In genomic region chr3:77081240-77081661, GRCh38 we compare ENCODE assay signal across 11 cellular contexts. TPM values are rescaled to one million over a fixed set of nuclear protein-coding genes. Genes with fewer than 3 reads are reported as not detected.
DNase-seq lines count a peak whose midpoint lies in the region; ATAC-seq, FAIRE-seq and TF ChIP-seq lines count a peak whose summit lies in the region.
"Had no signal": no experiment of that assay in that cellular context is flagged by ENCODE, and none has a peak within 500 bp of the region (broad histone marks: within the 10 kb centered on the region; RNA-seq: fewer than 3 reads in every experiment).

No MANE protein-coding gene starts in this region.

- no peak for TF ChIP-seq CTCF in foreskin keratinocyte (conservative IDR thresholded peaks at IDR 0.05)

- H3K27ac ChIP-seq in foreskin keratinocyte (no peak overlapping the region), small intestine (ENCODE audit: low read depth in 1 of 2, low read length in 1 of 2) (no peak overlapping the region)
- H3K27ac ChIP-seq: A549 had no signal

- in situ Hi-C loops in KBM-7 (cut with MboI; ENCODE audit: low pct_unique_long_range_greater_than_20kb, low sequenced_read_pairs), result no loop called here

- peak; percentile 2 for DNase-seq in NCI-H1436 (lab: John Stamatoyannopoulos, UW)
- DNase-seq in NCI-H1436 treated with DMSO at 0.1 percent for 48 hours (lab: John Stamatoyannopoulos, UW), result no peak
- DNase-seq in SHP77 (lab: John Stamatoyannopoulos, UW), result peak; percentile 57 to 62
- peak; percentile 94 to 98 for DNase-seq in foreskin keratinocyte
- peak; percentile 89 for DNase-seq in small intestine
- DNase-seq in activated naive CD4-positive, alpha-beta T cell treated with anti-CD3 and anti-CD28 coated beads, Interleukin-2, amount 50 U/mL, for 16 hours, result no peak
- no peak for DNase-seq in NOMO-1 (lab: John Stamatoyannopoulos, UW; ENCODE audit: unreplicated experiment in 2 of 2)
- DNase-seq in KBM-7, result no peak
- DNase-seq: stimulated activated CD4-positive, alpha-beta T cell treated with anti-CD3 and anti-CD28 coated beads, Interleukin-1b, Interleukin-23, amount 100 ng/mL, for 48 hours had no signal

- H3K36me3 ChIP-seq in small intestine (ENCODE audit: control insufficient read depth in 2 of 2, insufficient read depth in 2 of 2, low read length in 2 of 2), result no peaks in the 10 kb centered on the region

- FAIRE-seq in small intestine (lab: Jason Lieb, UNC), result no peak
- FAIRE-seq: A549, GM12878 had no signal

- WGBS in small intestine, 3 donors, result 10 to 30% (median 24%) methylated on average over 3 of the region's 3 CpGs

- H3K27me3 ChIP-seq in foreskin keratinocyte, result no peaks in the 10 kb centered on the region
- no peaks in the 10 kb centered on the region for H3K27me3 ChIP-seq in small intestine (ENCODE audit: control insufficient read depth in 2 of 2, insufficient read depth in 2 of 2, low read length in 2 of 2)

- no peak overlapping the region for H3K4me3 ChIP-seq in small intestine (ENCODE audit: low read depth in 1 of 2, low read length in 2 of 2)
- H3K4me3 ChIP-seq: A549, GM12878 had no signal

- no peaks in the 10 kb centered on the region for H3K9me3 ChIP-seq in small intestine (ENCODE audit: control insufficient read depth, low read depth)
- H3K9me3 ChIP-seq: A549 had no signal

- H3K4me1 ChIP-seq in foreskin keratinocyte (no peaks in the 10 kb centered on the region), small intestine (ENCODE audit: control insufficient read depth in 2 of 2, insufficient read depth in 1 of 2, low read depth in 1 of 2, low read length in 1 of 2) (no peaks in the 10 kb centered on the region)
- H3K4me1 ChIP-seq: A549 had no signal

- peak; percentile 92 for ATAC-seq in foreskin keratinocyte
- ATAC-seq: A549, GM12878 had no signal

RNA-seq across cellular contexts. Expression of gene ROBO2, which starts 41.4 kb away (rescaled TPM):
- total RNA-seq in foreskin keratinocyte, result 0.75 and 0.88 TPM in 2 replicates
- polyA plus RNA-seq in foreskin keratinocyte, result 0.16 and 0.27 TPM in 2 replicates
- polyA plus RNA-seq in small intestine, result 1 to 10 TPM in 1 of 3 donors, under 1 TPM in 1, not detected in 1; under 0.01 to 1.7 TPM

Comparison
In these comparisons a context has a peak if more than half of its experiments do, and no peak if none do; other contexts are left out.
1. DNase-seq: peak in NCI-H1436 (single experiment), SHP77 (2 of 2), foreskin keratinocyte (2 of 2) and small intestine (single experiment); none in NCI-H1436 treated with DMSO at 0.1 percent for 48 hours (single experiment), activated naive CD4-positive, alpha-beta T cell treated with anti-CD3 and anti-CD28 coated beads, Interleukin-2, amount 50 U/mL, for 16 hours (single experiment), NOMO-1 (0 of 2) and KBM-7 (single experiment).